In genomic region chr1:87556326-87556725, GRCh38 we compare ENCODE assay signal across 26 cellular contexts.
"Had no signal": no experiment of that assay in that cellular context is flagged by ENCODE, and none has a peak within 500 bp of the region (broad histone marks: within the 10 kb centered on the region; RNA-seq: fewer than 3 reads in every experiment).

No MANE protein-coding gene starts in this region.

- H3K9me3 ChIP-seq: MG63 had no signal

- H3K4me3 Mint-ChIP-seq: activated CD4-positive, alpha-beta memory T cell treated with anti-CD3 and anti-CD28 coated beads for 36 hours; activated naive CD4-positive, alpha-beta T cell treated with anti-CD3 and anti-CD28 coated beads for 36 hours; activated naive CD8-positive, alpha-beta T cell treated with anti-CD3 and anti-CD28 coated beads for 36 hours; activated T-cell treated with anti-CD3 and anti-CD28 coated beads, Interleukin-2, amount 50 U/mL, for 4 hours; T-helper 1 cell treated with Interleukin-12 subunit alpha and Interleukin-12 subunit beta and Interleukin-4 antibody, amounts not matched to agents 30 μg/mL and 1 μg/mL, for 36 hours; WTC11 had no signal

- H3K27ac Mint-ChIP-seq: activated CD4-positive, alpha-beta memory T cell treated with anti-CD3 and anti-CD28 coated beads for 36 hours; activated naive CD4-positive, alpha-beta T cell treated with anti-CD3 and anti-CD28 coated beads for 36 hours; activated naive CD8-positive, alpha-beta T cell treated with anti-CD3 and anti-CD28 coated beads for 36 hours; T-helper 1 cell treated with Interleukin-12 subunit alpha and Interleukin-12 subunit beta and Interleukin-4 antibody, amounts not matched to agents 30 μg/mL and 1 μg/mL, for 36 hours; WTC11 had no signal

- ATAC-seq: activated T-cell treated with anti-CD3 and anti-CD28 coated beads, Interleukin-2, amount 50 U/mL, for 4 hours; Panc1; WTC11 had no signal

- H3K36me3 Mint-ChIP-seq: activated CD4-positive, alpha-beta memory T cell treated with anti-CD3 and anti-CD28 coated beads for 36 hours; activated naive CD8-positive, alpha-beta T cell treated with anti-CD3 and anti-CD28 coated beads for 36 hours; WTC11 had no signal

- H3K9me3 Mint-ChIP-seq: activated CD4-positive, alpha-beta memory T cell treated with anti-CD3 and anti-CD28 coated beads for 36 hours; activated naive CD4-positive, alpha-beta T cell treated with anti-CD3 and anti-CD28 coated beads for 36 hours; activated naive CD8-positive, alpha-beta T cell treated with anti-CD3 and anti-CD28 coated beads for 36 hours; activated T-cell treated with anti-CD3 and anti-CD28 coated beads, Interleukin-2, amount 50 U/mL, for 4 hours; T-helper 1 cell treated with Interleukin-12 subunit alpha and Interleukin-12 subunit beta and Interleukin-4 antibody, amounts not matched to agents 30 μg/mL and 1 μg/mL, for 36 hours; WTC11 had no signal

- H3K4me3 ChIP-seq: MG63, SJSA1 had no signal

- H3K27me3 ChIP-seq: MG63, SJSA1 had no signal

- H3K4me1 Mint-ChIP-seq: activated naive CD8-positive, alpha-beta T cell treated with anti-CD3 and anti-CD28 coated beads for 36 hours; WTC11 had no signal

- H3K27me3 Mint-ChIP-seq: activated CD4-positive, alpha-beta memory T cell treated with anti-CD3 and anti-CD28 coated beads for 36 hours; activated naive CD8-positive, alpha-beta T cell treated with anti-CD3 and anti-CD28 coated beads for 36 hours had no signal

- H3K4me1 ChIP-seq: SJSA1 had no signal

- H3K27ac ChIP-seq: RWPE1, SJSA1 had no signal

- H3K36me3 ChIP-seq: MG63, SJSA1 had no signal

- DNase-seq: activated CD4-positive, alpha-beta memory T cell treated with anti-CD3 and anti-CD28 coated beads for 36 hours; activated CD4-positive, alpha-beta T cell treated with anti-CD3 and anti-CD28 coated beads for 48 hours; activated CD4-positive, CD25-positive, alpha-beta regulatory T cell treated with anti-CD3 and anti-CD28 coated beads, Interleukin-2, amount 50 U/mL, for 72 hours; activated CD8-positive, alpha-beta memory T cell treated with anti-CD3 and anti-CD28 coated beads for 24 hours; activated effector memory CD4-positive, alpha-beta T cell treated with anti-CD3 and anti-CD28 coated beads, Interleukin-2, amount 50 U/mL, for 16 hours; activated naive CD4-positive, alpha-beta T cell treated with anti-CD3 and anti-CD28 coated beads for 36 hours; activated naive CD8-positive, alpha-beta T cell treated with anti-CD3 and anti-CD28 coated beads for 36 hours; activated T-cell treated with anti-CD3 and anti-CD28 coated beads, Interleukin-2, amount 50 U/mL, for 4 hours; caudate nucleus; MG63; MV-4-11; NCI-H1092 treated with DMSO at 0.1 percent for 48 hours; NCI-H1417 treated with DMSO at 0.1 percent for 48 hours; NCI-H1694; NCI-H2029; NCI-H2107; NCI-H2171 treated with DMSO at 0.1 percent for 48 hours; NCI-H226; NCI-H526; NCI-H82; SHP77 had no signal
